ENCODE assay signal across 15 cellular contexts in the genomic region with DNA sequence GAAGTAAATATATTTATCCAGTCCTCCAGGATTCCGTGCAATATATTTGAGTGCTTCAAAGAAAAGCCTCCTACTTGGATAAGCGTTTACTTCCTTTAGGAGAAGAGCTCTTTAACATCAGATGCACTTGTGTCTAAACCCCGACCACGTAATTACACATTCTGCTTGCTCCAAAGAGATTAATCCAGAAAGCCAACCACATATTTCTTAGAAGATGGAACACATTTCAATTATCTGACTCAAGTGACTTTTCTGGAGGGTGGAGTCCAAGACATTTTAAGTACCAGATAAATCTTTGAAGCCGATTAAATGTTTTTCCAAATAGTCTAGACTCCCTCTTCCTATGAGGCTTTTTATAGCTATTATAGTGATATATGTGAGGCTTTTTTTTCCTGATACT.
"Had no signal": no experiment of that assay in that cellular context is flagged by ENCODE, and none has a peak within 500 bp of the region (broad histone marks: within the 10 kb centered on the region; RNA-seq: fewer than 3 reads in every experiment).

No MANE protein-coding gene starts in this region.

- H3K4me3 ChIP-seq: dorsolateral prefrontal cortex, ovary, testis, upper lobe of right lung had no signal

- H3K27ac ChIP-seq: dorsolateral prefrontal cortex, ovary, testis, upper lobe of right lung had no signal

- H3K4me1 ChIP-seq: testis, upper lobe of right lung had no signal

- H3K27me3 ChIP-seq: dorsolateral prefrontal cortex, ovary, testis, upper lobe of right lung had no signal

- H3K9me3 ChIP-seq: ovary, testis, upper lobe of right lung had no signal

- H3K36me3 ChIP-seq: ovary, upper lobe of right lung had no signal

- DNase-seq: activated CD4-positive, alpha-beta memory T cell treated with anti-CD3 and anti-CD28 coated beads, Interleukin-2, amount 10 ng/mL, durations not matched to agents 7 days and 5 days; activated CD4-positive, alpha-beta T cell treated with anti-CD3 and anti-CD28 coated beads for 1 hour; activated gamma-delta T cell treated with Interleukin-2 at 50 U/mL for 16 hours; activated naive CD8-positive, alpha-beta T cell treated with anti-CD3 and anti-CD28 coated beads for 36 hours; activated T-cell treated with anti-CD3 and anti-CD28 coated beads, Interleukin-2, amount 50 U/mL, for 72 hours; dorsolateral prefrontal cortex; foreskin melanocyte; head of caudate nucleus; islet precursor cell; ovary; stimulated activated CD4-positive, alpha-beta T cell treated with anti-CD3 and anti-CD28 coated beads, Interleukin-15, amount 100 ng/mL, for 24 hours; stimulated activated CD4-positive, alpha-beta T cell treated with anti-CD3 and anti-CD28 coated beads, Interleukin-4, amount 100 ng/mL, for 24 hours; stimulated activated naive CD8-positive, alpha-beta T cell treated with anti-CD3 and anti-CD28 coated beads, Interleukin-15, amount 100 ng/mL, for 72 hours; testis; upper lobe of right lung had no signal
